19 cellular contexts compared by ENCODE assay signal in genomic region chr16:67302882-67303434, GRCh38. TPM values are rescaled to one million over a fixed set of nuclear protein-coding genes. Genes with fewer than 3 reads are reported as not detected.
DNase-seq lines count a peak whose midpoint lies in the region; ATAC-seq and TF ChIP-seq lines count a peak whose summit lies in the region.
"Had no signal": no experiment of that assay in that cellular context is flagged by ENCODE, and none has a peak within 500 bp of the region (broad histone marks: within the 10 kb centered on the region; RNA-seq: fewer than 3 reads in every experiment).

No MANE protein-coding gene starts in this region.

- no peak overlapping the region for H3K27ac Mint-ChIP-seq in chondrocyte (ENCODE audit: unreplicated experiment)
- H3K27ac Mint-ChIP-seq in natural killer cell treated with Interleukin-12 subunit alpha and Interleukin-12 subunit beta and Interleukin-15 and Interleukin-18, amount 100 ng/mL, for 72 hours = no peak overlapping the region
- H3K27ac Mint-ChIP-seq: CD8-positive, alpha-beta memory T cell had no signal

- H3K36me3 ChIP-seq in SK-N-SH (replicated peaks in 1 of 2; ENCODE audit: control insufficient read depth in 1 of 2, insufficient read depth in 2 of 2, low read length in 1 of 2) = no peaks in the 10 kb centered on the region
- H3K36me3 ChIP-seq in HEK293 (ENCODE audit: control insufficient read depth in 2 of 2, insufficient read depth in 1 of 2, low read length in 2 of 2) = no peaks in the 10 kb centered on the region
- H3K36me3 ChIP-seq in spleen = no peaks in the 10 kb centered on the region
- H3K36me3 ChIP-seq: BLaER1, Peyer's patch had no signal

- CTCF ChIA-PET in SK-N-SH (lab: Yijun Ruan, JAX) = interaction anchor here (0.6 to 1.1 kb wide), 2 partner anchors 24 to 42 kb away, joined by 3 to 5 read pairs; partner anchors contain the start of genes KCTD19 and LRRC36
- CTCF ChIA-PET in HEK293 (lab: Yijun Ruan, JAX) = interaction anchor here (0.6 to 1.1 kb wide), 2 partner anchors 14 to 19 kb away, joined by 3 to 4 read pairs; no protein-coding TSS in a partner anchor

- H3K4me3 ChIP-seq in SK-N-SH (ENCODE audit: low read depth in 2 of 2, low read length in 1 of 2) (no peak overlapping the region), HEK293 (ENCODE audit: low read depth, low read length) (no peak overlapping the region), spleen (no peak overlapping the region)
- H3K4me3 ChIP-seq: BLaER1, GM23248, Peyer's patch had no signal

- no peaks in the 10 kb centered on the region for H3K4me1 ChIP-seq in SK-N-SH (ENCODE audit: control insufficient read depth in 1 of 2, insufficient read depth in 2 of 2, low read depth in 1 of 2, low read length in 1 of 2)
- H3K4me1 ChIP-seq in HEK293 (ENCODE audit: control insufficient read depth, insufficient read depth, low read length) = no peaks in the 10 kb centered on the region
- peaks cover 0 to 3% (median under 1%) of the 10 kb centered on the region in 6 donors for H3K4me1 ChIP-seq in spleen
- H3K4me1 ChIP-seq: BLaER1, Peyer's patch had no signal

- H3K9ac ChIP-seq in SK-N-SH = no peak overlapping the region
- H3K9ac ChIP-seq: BLaER1, GM23248 had no signal

- H3K9me3 ChIP-seq in SK-N-SH = no peaks in the 10 kb centered on the region
- no peaks in the 10 kb centered on the region for H3K9me3 ChIP-seq in HEK293 (ENCODE audit: control insufficient read depth, insufficient read depth, low read depth, low read length)
- no peaks in the 10 kb centered on the region for H3K9me3 ChIP-seq in spleen
- H3K9me3 ChIP-seq: BLaER1, Peyer's patch had no signal

- peaks cover 27% of the 10 kb centered on the region for H3K4me1 Mint-ChIP-seq in chondrocyte (ENCODE audit: low read depth)
- H3K4me1 Mint-ChIP-seq in natural killer cell treated with Interleukin-12 subunit alpha and Interleukin-12 subunit beta and Interleukin-15 and Interleukin-18, amount 100 ng/mL, for 72 hours (ENCODE audit: low read depth in 2 of 2) = no peaks in the 10 kb centered on the region
- H3K4me1 Mint-ChIP-seq: CD8-positive, alpha-beta memory T cell had no signal

- POLR2A ChIA-PET in SK-N-SH (lab: Yijun Ruan, JAX) = no interaction called here
- POLR2A ChIA-PET in HEK293 (lab: Yijun Ruan, JAX) = no interaction called here

- no peak overlapping the region for H3K4me3 Mint-ChIP-seq in chondrocyte (ENCODE audit: unreplicated experiment)
- no peak overlapping the region for H3K4me3 Mint-ChIP-seq in natural killer cell treated with Interleukin-12 subunit alpha and Interleukin-12 subunit beta and Interleukin-15 and Interleukin-18, amount 100 ng/mL, for 72 hours
- H3K4me3 Mint-ChIP-seq: CD8-positive, alpha-beta memory T cell had no signal

- H3K79me2 ChIP-seq in SK-N-SH (ENCODE audit: insufficient read depth) = no peaks in the 10 kb centered on the region

- H3F3A ChIP-seq in SK-N-SH (replicated peaks; ENCODE audit: insufficient read depth) = no peaks in the 10 kb centered on the region

- H3K9me2 ChIP-seq in SK-N-SH = no peaks in the 10 kb centered on the region

- no peak for TF ChIP-seq RAD21 in SK-N-SH (IDR thresholded peaks at IDR 0.05; ENCODE audit: low read length)

- H3K27me3 Mint-ChIP-seq in chondrocyte (ENCODE audit: low read depth) = no peaks in the 10 kb centered on the region
- peaks cover 0 to 5% of the 10 kb centered on the region in 2 donors for H3K27me3 Mint-ChIP-seq in natural killer cell treated with Interleukin-12 subunit alpha and Interleukin-12 subunit beta and Interleukin-15 and Interleukin-18, amount 100 ng/mL, for 72 hours

- no peak overlapping the region for H3K27ac ChIP-seq in SK-N-SH (ENCODE audit: low read depth in 2 of 2, low read length in 1 of 2)
- H3K27ac ChIP-seq in HEK293 (ENCODE audit: extremely low read depth, low read depth, low read length) = no peak overlapping the region
- H3K27ac ChIP-seq in spleen = no peak overlapping the region
- H3K27ac ChIP-seq: 22Rv1, BLaER1, GM23248, Peyer's patch had no signal

- no peaks in the 10 kb centered on the region for H3K36me3 Mint-ChIP-seq in chondrocyte (ENCODE audit: low read depth)
- no peaks in the 10 kb centered on the region for H3K36me3 Mint-ChIP-seq in natural killer cell treated with Interleukin-12 subunit alpha and Interleukin-12 subunit beta and Interleukin-15 and Interleukin-18, amount 100 ng/mL, for 72 hours
- H3K36me3 Mint-ChIP-seq: CD8-positive, alpha-beta memory T cell had no signal

- no peak overlapping the region for H2AFZ ChIP-seq in SK-N-SH (ENCODE audit: low read depth)
- H2AFZ ChIP-seq: GM23248 had no signal

- ATAC-seq in SK-N-SH treated with all-trans-retinoic acid at 6 μM for 48 hours (no peak), Right ventricle myocardium superior (ENCODE audit: poor library complexity) (no peak)
- no peak for ATAC-seq in natural killer cell treated with Interleukin-12 subunit alpha and Interleukin-12 subunit beta and Interleukin-15 and Interleukin-18, amount 100 ng/mL, for 72 hours

- no peaks in the 10 kb centered on the region for H3K27me3 ChIP-seq in SK-N-SH (ENCODE audit: insufficient read depth)
- H3K27me3 ChIP-seq in spleen (replicated peaks in 1 of 7) = no peaks in the 10 kb centered on the region
- H3K27me3 ChIP-seq: BLaER1, Peyer's patch had no signal

- TF ChIP-seq EP300 in SK-N-SH (IDR thresholded peaks at IDR 0.05; ENCODE audit: borderline replicate concordance in 1 of 2, low read depth in 1 of 2, low read length in 1 of 2) = no peak

- intact Hi-C loops in spleen (cut with DNase I; ENCODE audit: low total_unique reads) (no loop called here), Right ventricle myocardium superior (cut with DNase I) (no loop called here)

- DNase-seq in SK-N-SH = peak; percentile 10
- DNase-seq in chondrocyte (ENCODE audit: low spot score) = peak; percentile 41
- DNase-seq in spleen = peak; percentile 25
- no peak for DNase-seq in Right ventricle myocardium superior
- no peak for DNase-seq in GOT3 (lab: John Stamatoyannopoulos, UW)
- no peak for DNase-seq in natural killer cell treated with Interleukin-12 subunit alpha and Interleukin-12 subunit beta and Interleukin-15 and Interleukin-18, amount 100 ng/mL, for 72 hours (ENCODE audit: low spot score)
- DNase-seq: CD8-positive, alpha-beta memory T cell; GM23248; Kasumi-1; NCI-H1930; NCI-H2171; NCI-H446 treated with DMSO at 0.1 percent for 48 hours; Peyer's patch; SHP77 treated with DMSO at 0.1 percent for 48 hours had no signal

- WGBS in SK-N-SH (ENCODE audit: low lambda C conversion rate) = 80% methylated on average over 1 of the region's 8 CpGs
- 87 to 97% (median 93%) methylated on average over 6 to 8 of the region's 8 CpGs for WGBS in spleen, 5 donors

- no peaks in the 10 kb centered on the region for H3K9me3 Mint-ChIP-seq in chondrocyte (ENCODE audit: low read depth)
- H3K9me3 Mint-ChIP-seq in natural killer cell treated with Interleukin-12 subunit alpha and Interleukin-12 subunit beta and Interleukin-15 and Interleukin-18, amount 100 ng/mL, for 72 hours = no peaks in the 10 kb centered on the region
- H3K9me3 Mint-ChIP-seq: CD8-positive, alpha-beta memory T cell had no signal

- no peak for TF ChIP-seq CTCF in SK-N-SH (IDR thresholded peaks at IDR 0.05)
- no peak for TF ChIP-seq CTCF in HEK293 (tag by site-specific recombination; IDR thresholded peaks at IDR 0.05)
- no peak for TF ChIP-seq CTCF in chondrocyte (IDR thresholded peaks at IDR 0.05)
- no peak for TF ChIP-seq CTCF in spleen (IDR thresholded peaks at IDR 0.05 in 8 of 11, conservative IDR thresholded peaks at IDR 0.05 in 3 of 11)

- TF ChIP-seq POLR2A in spleen (IDR thresholded peaks at IDR 0.05) = no peak

- H4K20me1 ChIP-seq in SK-N-SH (ENCODE audit: insufficient read depth) = no peaks in the 10 kb centered on the region
- H4K20me1 ChIP-seq: BLaER1 had no signal

- H3K4me2 ChIP-seq in SK-N-SH = no peak overlapping the region
- H3K4me2 ChIP-seq: BLaER1 had no signal

RNA-seq across cellular contexts. Expression of gene KCTD19, which starts 23.6 kb away (rescaled TPM):
- polyA plus RNA-seq in SK-N-SH (2012; rRNA removed) (1.8 and 1.9 TPM in 2 replicates), spleen (under 1 TPM; 0.16 to 0.36 (median 0.22) TPM)
- 0.41 and 0.49 TPM in 2 replicates for polyA plus RNA-seq in SK-N-SH (2012; cell fraction: cytosol; rRNA removed)
- polyA plus RNA-seq in SK-N-SH (2012; cell fraction: nucleus; rRNA removed) = 9.1 and 10.8 TPM in 2 replicates
- total RNA-seq in chondrocyte (not detected in 3 replicates), spleen (under 1 TPM in 5 of 7 donors, not detected in 2; 0.17 to 0.73 (median 0.47) TPM), Right ventricle myocardium superior (not detected)
- total RNA-seq in natural killer cell treated with Interleukin-12 subunit alpha and Interleukin-12 subunit beta and Interleukin-15 and Interleukin-18, amount 100 ng/mL, for 72 hours = under 1 TPM in 1 of 2 donors, not detected in 1; 0.67 TPM
- total RNA-seq: GM23248, Peyer's patch had no signal
- polyA plus RNA-seq: CD8-positive, alpha-beta memory T cell; GM23248 had no signal

RNA-seq across cellular contexts. Expression of gene PLEKHG4, which starts 23.6 kb away (rescaled TPM):
- polyA plus RNA-seq in SK-N-SH (2012; rRNA removed) (65.5 and 87.0 TPM in 2 replicates), spleen (10 to 100 TPM in 2 of 3 donors, 1 to 10 TPM in 1; 5.1 to 12.7 (median 11.3) TPM)
- 13.2 and 22.7 TPM in 2 replicates for polyA plus RNA-seq in SK-N-SH (2012; cell fraction: cytosol; rRNA removed)
- 417 and 427 TPM in 2 replicates for polyA plus RNA-seq in SK-N-SH (2012; cell fraction: nucleus; rRNA removed)
- total RNA-seq in chondrocyte (17.5 to 22.4 TPM (median 18.9 TPM) in 3 replicates), spleen (10 to 100 TPM in 6 of 7 donors, 1 to 10 TPM in 1; 9.6 to 27.9 (median 15.2) TPM), Right ventricle myocardium superior (0.89 TPM)
- total RNA-seq in natural killer cell treated with Interleukin-12 subunit alpha and Interleukin-12 subunit beta and Interleukin-15 and Interleukin-18, amount 100 ng/mL, for 72 hours = 1 to 10 TPM; 5.8 to 8.7 TPM

RNA-seq across cellular contexts. Expression of gene LRRC36, which starts 23.7 kb away (rescaled TPM):
- polyA plus RNA-seq in SK-N-SH (2012; rRNA removed) = 0.78 and 0.92 TPM in 2 replicates
- 0.30 and 0.36 TPM in 2 replicates for polyA plus RNA-seq in SK-N-SH (2012; cell fraction: cytosol; rRNA removed)
- polyA plus RNA-seq in SK-N-SH (2012; cell fraction: nucleus; rRNA removed) = 3.6 and 4.8 TPM in 2 replicates
- 0.20 TPM in 1 of 3 replicates, not detected in the others for total RNA-seq in chondrocyte
- total RNA-seq in spleen = under 1 TPM in 4 of 7 donors, not detected in 3; 0.46 to 0.98 (median 0.75) TPM
- polyA plus RNA-seq in spleen = 1 to 10 TPM in 1 of 3 donors, under 1 TPM in 2; 0.48 to 2.3 (median 0.56) TPM
- not detected for total RNA-seq in Right ventricle myocardium superior
- under 1 TPM in 1 of 2 donors, not detected in 1; 0.61 TPM for total RNA-seq in natural killer cell treated with Interleukin-12 subunit alpha and Interleukin-12 subunit beta and Interleukin-15 and Interleukin-18, amount 100 ng/mL, for 72 hours
- total RNA-seq: Daoy, GM23248 had no signal
- polyA plus RNA-seq: CD8-positive, alpha-beta memory T cell; GM23248 had no signal

RNA-seq across cellular contexts. Expression of gene SLC9A5, which starts 54.2 kb away (rescaled TPM):
- polyA plus RNA-seq in SK-N-SH (2012; rRNA removed) = 4.1 and 5.8 TPM in 2 replicates
- 1.5 and 1.6 TPM in 2 replicates for polyA plus RNA-seq in SK-N-SH (2012; cell fraction: cytosol; rRNA removed)
- 29.9 and 31.6 TPM in 2 replicates for polyA plus RNA-seq in SK-N-SH (2012; cell fraction: nucleus; rRNA removed)
- total RNA-seq in chondrocyte = 3.0 to 5.6 TPM (median 3.4 TPM) in 3 replicates
- 10 to 100 TPM in 5 of 7 donors, 1 to 10 TPM in 2; 8.1 to 26.8 (median 13.5) TPM for total RNA-seq in spleen
- polyA plus RNA-seq in spleen = 10 to 100 TPM in 2 of 3 donors, 1 to 10 TPM in 1; 6.0 to 34.1 (median 33.6) TPM
- 0.83 TPM for total RNA-seq in Right ventricle myocardium superior
- total RNA-seq in natural killer cell treated with Interleukin-12 subunit alpha and Interleukin-12 subunit beta and Interleukin-15 and Interleukin-18, amount 100 ng/mL, for 72 hours = 1 to 10 TPM; 1.4 to 5.9 TPM
- polyA plus RNA-seq: CD8-positive, alpha-beta memory T cell had no signal

RNA-seq across cellular contexts. Expression of gene FHOD1, which starts 55.7 kb away (rescaled TPM):
- polyA plus RNA-seq in SK-N-SH (2012; rRNA removed) (53.2 and 70.9 TPM in 2 replicates), spleen (100 to 1,000 TPM in 2 of 3 donors, 10 to 100 TPM in 1; 45.6 to 193 (median 149) TPM)
- 17.6 and 25.5 TPM in 2 replicates for polyA plus RNA-seq in SK-N-SH (2012; cell fraction: cytosol; rRNA removed)
- polyA plus RNA-seq in SK-N-SH (2012; cell fraction: nucleus; rRNA removed) = 343 and 475 TPM in 2 replicates
- total RNA-seq in chondrocyte (32.9 to 50.1 TPM (median 35.6 TPM) in 3 replicates), spleen (100 to 1,000 TPM in 6 of 7 donors, 10 to 100 TPM in 1; 97.3 to 304 (median 145) TPM), Right ventricle myocardium superior (13.5 TPM)
- 100 to 1,000 TPM; 156 to 160 TPM for total RNA-seq in natural killer cell treated with Interleukin-12 subunit alpha and Interleukin-12 subunit beta and Interleukin-15 and Interleukin-18, amount 100 ng/mL, for 72 hours

Comparison
In these comparisons a context has a peak if more than half of its experiments do, and no peak if none do; other contexts are left out.
1. DNase-seq: peak in SK-N-SH (single experiment), chondrocyte (single experiment) and spleen (single experiment); none in Right ventricle myocardium superior (single experiment), GOT3 (single experiment) and natural killer cell treated with Interleukin-12 subunit alpha and Interleukin-12 subunit beta and Interleukin-15 and Interleukin-18, amount 100 ng/mL, for 72 hours (single experiment).